1 cellular context compared by ENCODE assay signal in the genomic region with DNA sequence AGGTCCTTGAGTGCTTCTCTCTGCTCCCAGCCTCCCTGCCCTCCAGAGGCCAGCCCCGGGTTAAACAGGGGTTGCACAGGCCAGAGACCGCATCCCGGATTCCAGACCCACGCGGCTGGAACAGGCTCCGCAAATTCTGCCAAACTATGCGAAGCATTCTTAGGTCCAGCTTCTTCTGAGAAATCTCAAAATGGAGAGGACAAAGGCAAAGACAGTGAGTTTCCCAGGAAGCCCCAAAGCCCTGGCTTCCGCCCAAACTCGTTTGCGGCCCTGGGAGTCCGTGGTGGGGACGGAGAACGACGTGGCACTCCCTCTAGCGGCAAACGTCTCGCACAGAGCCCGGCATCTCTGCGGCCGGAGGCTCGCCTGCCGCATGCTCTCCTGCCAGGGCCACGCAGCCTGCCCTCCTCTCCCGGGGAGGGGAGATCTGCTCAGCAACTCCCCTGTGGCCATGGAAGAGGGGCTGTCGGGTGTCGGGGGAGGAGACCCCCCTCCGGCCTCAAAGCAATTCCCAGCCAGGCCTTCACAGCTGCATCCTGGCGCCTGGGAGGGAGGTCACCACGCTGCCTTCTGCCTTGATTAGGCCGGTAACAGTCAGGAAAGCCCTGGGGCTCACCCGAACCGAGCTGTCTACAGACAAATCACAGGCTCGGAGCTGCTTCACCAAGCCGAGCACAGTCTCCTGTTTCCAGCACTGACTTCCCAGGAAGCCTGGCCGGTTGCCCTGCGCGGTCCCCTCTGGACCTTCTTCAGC.
TF ChIP-seq lines count a peak whose summit lies in the region.

No MANE protein-coding gene starts in this region.

TF ChIP-seq in HepG2, 621 proteins besides CTCF, POLR2A, EP300 and RAD21 (continued from another document and continues in another):
- TF ChIP-seq, protein P1, sequence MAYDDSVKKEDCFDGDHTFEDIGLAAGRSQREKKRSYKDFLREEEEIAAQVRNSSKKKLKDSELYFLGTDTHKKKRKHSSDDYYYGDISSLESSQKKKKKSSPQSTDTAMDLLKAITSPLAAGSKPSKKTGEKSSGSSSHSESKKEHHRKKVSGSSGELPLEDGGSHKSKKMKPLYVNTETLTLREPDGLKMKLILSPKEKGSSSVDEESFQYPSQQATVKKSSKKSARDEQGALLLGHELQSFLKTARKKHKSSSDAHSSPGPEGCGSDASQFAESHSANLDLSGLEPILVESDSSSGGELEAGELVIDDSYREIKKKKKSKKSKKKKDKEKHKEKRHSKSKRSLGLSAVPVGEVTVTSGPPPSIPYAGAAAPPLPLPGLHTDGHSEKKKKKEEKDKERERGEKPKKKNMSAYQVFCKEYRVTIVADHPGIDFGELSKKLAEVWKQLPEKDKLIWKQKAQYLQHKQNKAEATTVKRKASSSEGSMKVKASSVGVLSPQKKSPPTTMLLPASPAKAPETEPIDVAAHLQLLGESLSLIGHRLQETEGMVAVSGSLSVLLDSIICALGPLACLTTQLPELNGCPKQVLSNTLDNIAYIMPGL (CRISPR knock-in tag; IDR thresholded peaks at IDR 0.05; ENCODE audit: borderline replicate concordance in 1 of 2, low read depth in 1 of 2) = peak in 1 of 2 experiments; percentile 59; a peak in 1 of 4 replicates
- TF ChIP-seq SP2 (CRISPR knock-in tag; IDR thresholded peaks at IDR 0.05) = no peak
- no peak for TF ChIP-seq NFIB (CRISPR knock-in tag; IDR thresholded peaks at IDR 0.05; ENCODE audit: borderline replicate concordance)
- TF ChIP-seq FLYWCH1 (CRISPR knock-in tag; IDR thresholded peaks at IDR 0.05) = no peak
- TF ChIP-seq, protein P2, sequence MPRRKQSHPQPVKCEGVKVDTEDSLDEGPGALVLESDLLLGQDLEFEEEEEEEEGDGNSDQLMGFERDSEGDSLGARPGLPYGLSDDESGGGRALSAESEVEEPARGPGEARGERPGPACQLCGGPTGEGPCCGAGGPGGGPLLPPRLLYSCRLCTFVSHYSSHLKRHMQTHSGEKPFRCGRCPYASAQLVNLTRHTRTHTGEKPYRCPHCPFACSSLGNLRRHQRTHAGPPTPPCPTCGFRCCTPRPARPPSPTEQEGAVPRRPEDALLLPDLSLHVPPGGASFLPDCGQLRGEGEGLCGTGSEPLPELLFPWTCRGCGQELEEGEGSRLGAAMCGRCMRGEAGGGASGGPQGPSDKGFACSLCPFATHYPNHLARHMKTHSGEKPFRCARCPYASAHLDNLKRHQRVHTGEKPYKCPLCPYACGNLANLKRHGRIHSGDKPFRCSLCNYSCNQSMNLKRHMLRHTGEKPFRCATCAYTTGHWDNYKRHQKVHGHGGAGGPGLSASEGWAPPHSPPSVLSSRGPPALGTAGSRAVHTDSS (CRISPR knock-in tag; conservative IDR thresholded peaks at IDR 0.05) = no peak
- TF ChIP-seq, protein P3, sequence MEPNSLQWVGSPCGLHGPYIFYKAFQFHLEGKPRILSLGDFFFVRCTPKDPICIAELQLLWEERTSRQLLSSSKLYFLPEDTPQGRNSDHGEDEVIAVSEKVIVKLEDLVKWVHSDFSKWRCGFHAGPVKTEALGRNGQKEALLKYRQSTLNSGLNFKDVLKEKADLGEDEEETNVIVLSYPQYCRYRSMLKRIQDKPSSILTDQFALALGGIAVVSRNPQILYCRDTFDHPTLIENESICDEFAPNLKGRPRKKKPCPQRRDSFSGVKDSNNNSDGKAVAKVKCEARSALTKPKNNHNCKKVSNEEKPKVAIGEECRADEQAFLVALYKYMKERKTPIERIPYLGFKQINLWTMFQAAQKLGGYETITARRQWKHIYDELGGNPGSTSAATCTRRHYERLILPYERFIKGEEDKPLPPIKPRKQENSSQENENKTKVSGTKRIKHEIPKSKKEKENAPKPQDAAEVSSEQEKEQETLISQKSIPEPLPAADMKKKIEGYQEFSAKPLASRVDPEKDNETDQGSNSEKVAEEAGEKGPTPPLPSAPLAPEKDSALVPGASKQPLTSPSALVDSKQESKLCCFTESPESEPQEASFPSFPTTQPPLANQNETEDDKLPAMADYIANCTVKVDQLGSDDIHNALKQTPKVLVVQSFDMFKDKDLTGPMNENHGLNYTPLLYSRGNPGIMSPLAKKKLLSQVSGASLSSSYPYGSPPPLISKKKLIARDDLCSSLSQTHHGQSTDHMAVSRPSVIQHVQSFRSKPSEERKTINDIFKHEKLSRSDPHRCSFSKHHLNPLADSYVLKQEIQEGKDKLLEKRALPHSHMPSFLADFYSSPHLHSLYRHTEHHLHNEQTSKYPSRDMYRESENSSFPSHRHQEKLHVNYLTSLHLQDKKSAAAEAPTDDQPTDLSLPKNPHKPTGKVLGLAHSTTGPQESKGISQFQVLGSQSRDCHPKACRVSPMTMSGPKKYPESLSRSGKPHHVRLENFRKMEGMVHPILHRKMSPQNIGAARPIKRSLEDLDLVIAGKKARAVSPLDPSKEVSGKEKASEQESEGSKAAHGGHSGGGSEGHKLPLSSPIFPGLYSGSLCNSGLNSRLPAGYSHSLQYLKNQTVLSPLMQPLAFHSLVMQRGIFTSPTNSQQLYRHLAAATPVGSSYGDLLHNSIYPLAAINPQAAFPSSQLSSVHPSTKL (CRISPR knock-in tag; IDR thresholded peaks at IDR 0.05) = peak; percentile 38
- TF ChIP-seq ZNF556 (CRISPR knock-in tag; IDR thresholded peaks at IDR 0.05; ENCODE audit: borderline replicate concordance) = 0 out of 2 replicates have a peak, but pooled peaks have one; percentile 39
- no peak for TF ChIP-seq ZNF746 (CRISPR knock-in tag; IDR thresholded peaks at IDR 0.05)
- 0 out of 2 replicates have a peak, but pooled peaks have one; percentile 27 for TF ChIP-seq ZNF567 (CRISPR knock-in tag; IDR thresholded peaks at IDR 0.05; ENCODE audit: borderline replicate concordance)
- no peak for TF ChIP-seq NFATC3 (CRISPR knock-in tag; IDR thresholded peaks at IDR 0.05)
- TF ChIP-seq ZFAT (CRISPR knock-in tag; conservative IDR thresholded peaks at IDR 0.05) = no peak
- peak; percentile 42; the same call in 1 of the 2 replicates for TF ChIP-seq FOXO1 (CRISPR knock-in tag; IDR thresholded peaks at IDR 0.05)
- TF ChIP-seq TMF1 (CRISPR knock-in tag; IDR thresholded peaks at IDR 0.05; ENCODE audit: low read depth) = no peak
- TF ChIP-seq HNRNPUL1 (IDR thresholded peaks at IDR 0.05; ENCODE audit: low read depth, low read length) = no peak
- no peak; the same call in 1 of the 2 replicates for TF ChIP-seq ZNF572 (CRISPR knock-in tag; IDR thresholded peaks at IDR 0.05)
- TF ChIP-seq, protein P4, sequence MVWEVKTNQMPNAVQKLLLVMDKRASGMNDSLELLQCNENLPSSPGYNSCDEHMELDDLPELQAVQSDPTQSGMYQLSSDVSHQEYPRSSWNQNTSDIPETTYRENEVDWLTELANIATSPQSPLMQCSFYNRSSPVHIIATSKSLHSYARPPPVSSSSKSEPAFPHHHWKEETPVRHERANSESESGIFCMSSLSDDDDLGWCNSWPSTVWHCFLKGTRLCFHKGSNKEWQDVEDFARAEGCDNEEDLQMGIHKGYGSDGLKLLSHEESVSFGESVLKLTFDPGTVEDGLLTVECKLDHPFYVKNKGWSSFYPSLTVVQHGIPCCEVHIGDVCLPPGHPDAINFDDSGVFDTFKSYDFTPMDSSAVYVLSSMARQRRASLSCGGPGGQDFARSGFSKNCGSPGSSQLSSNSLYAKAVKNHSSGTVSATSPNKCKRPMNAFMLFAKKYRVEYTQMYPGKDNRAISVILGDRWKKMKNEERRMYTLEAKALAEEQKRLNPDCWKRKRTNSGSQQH (CRISPR knock-in tag; IDR thresholded peaks at IDR 0.05; ENCODE audit: low read depth) = no peak
- TF ChIP-seq, protein P5, sequence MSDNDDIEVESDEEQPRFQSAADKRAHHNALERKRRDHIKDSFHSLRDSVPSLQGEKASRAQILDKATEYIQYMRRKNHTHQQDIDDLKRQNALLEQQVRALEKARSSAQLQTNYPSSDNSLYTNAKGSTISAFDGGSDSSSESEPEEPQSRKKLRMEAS (IDR thresholded peaks at IDR 0.05) = peak; percentile 69
- TF ChIP-seq, protein P6, sequence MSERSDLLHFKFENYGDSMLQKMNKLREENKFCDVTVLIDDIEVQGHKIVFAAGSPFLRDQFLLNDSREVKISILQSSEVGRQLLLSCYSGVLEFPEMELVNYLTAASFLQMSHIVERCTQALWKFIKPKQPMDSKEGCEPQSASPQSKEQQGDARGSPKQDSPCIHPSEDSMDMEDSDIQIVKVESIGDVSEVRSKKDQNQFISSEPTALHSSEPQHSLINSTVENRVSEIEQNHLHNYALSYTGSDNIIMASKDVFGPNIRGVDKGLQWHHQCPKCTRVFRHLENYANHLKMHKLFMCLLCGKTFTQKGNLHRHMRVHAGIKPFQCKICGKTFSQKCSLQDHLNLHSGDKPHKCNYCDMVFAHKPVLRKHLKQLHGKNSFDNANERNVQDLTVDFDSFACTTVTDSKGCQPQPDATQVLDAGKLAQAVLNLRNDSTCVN (CRISPR knock-in tag; IDR thresholded peaks at IDR 0.05; ENCODE audit: borderline replicate concordance) = peak; percentile 69; the same call in 1 of the 2 replicates
- TF ChIP-seq, protein P7, sequence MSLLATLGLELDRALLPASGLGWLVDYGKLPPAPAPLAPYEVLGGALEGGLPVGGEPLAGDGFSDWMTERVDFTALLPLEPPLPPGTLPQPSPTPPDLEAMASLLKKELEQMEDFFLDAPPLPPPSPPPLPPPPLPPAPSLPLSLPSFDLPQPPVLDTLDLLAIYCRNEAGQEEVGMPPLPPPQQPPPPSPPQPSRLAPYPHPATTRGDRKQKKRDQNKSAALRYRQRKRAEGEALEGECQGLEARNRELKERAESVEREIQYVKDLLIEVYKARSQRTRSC (CRISPR knock-in tag; IDR thresholded peaks at IDR 0.05; ENCODE audit: low read depth) = no peak
- TF ChIP-seq HDAC1 (CRISPR knock-in tag; IDR thresholded peaks at IDR 0.05) = peak; percentile 50; the same call in 1 of the 2 replicates
- no peak for TF ChIP-seq NCOA2 (CRISPR knock-in tag; IDR thresholded peaks at IDR 0.05)
- TF ChIP-seq MTF2 (CRISPR knock-in tag; IDR thresholded peaks at IDR 0.05; ENCODE audit: borderline replicate concordance) = peak; percentile 93; the same call in 1 of the 2 replicates
- no peak for TF ChIP-seq MTF1 (CRISPR knock-in tag; IDR thresholded peaks at IDR 0.05)
- TF ChIP-seq ZNF274 (CRISPR knock-in tag; IDR thresholded peaks at IDR 0.05) = 0 out of 2 replicates have a peak, but pooled peaks have one; percentile 42
- no peak for TF ChIP-seq MAFG (CRISPR knock-in tag; IDR thresholded peaks at IDR 0.05)
- TF ChIP-seq, protein P8, sequence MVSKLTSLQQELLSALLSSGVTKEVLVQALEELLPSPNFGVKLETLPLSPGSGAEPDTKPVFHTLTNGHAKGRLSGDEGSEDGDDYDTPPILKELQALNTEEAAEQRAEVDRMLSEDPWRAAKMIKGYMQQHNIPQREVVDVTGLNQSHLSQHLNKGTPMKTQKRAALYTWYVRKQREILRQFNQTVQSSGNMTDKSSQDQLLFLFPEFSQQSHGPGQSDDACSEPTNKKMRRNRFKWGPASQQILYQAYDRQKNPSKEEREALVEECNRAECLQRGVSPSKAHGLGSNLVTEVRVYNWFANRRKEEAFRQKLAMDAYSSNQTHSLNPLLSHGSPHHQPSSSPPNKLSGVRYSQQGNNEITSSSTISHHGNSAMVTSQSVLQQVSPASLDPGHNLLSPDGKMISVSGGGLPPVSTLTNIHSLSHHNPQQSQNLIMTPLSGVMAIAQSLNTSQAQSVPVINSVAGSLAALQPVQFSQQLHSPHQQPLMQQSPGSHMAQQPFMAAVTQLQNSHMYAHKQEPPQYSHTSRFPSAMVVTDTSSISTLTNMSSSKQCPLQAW (CRISPR knock-in tag; IDR thresholded peaks at IDR 0.05) = 0 out of 2 replicates have a peak, but pooled peaks have one; percentile 16
- peak; percentile 40 for TF ChIP-seq TEAD3 (CRISPR knock-in tag; optimal IDR thresholded peaks at IDR 0.05; ENCODE audit: borderline replicate concordance)
- TF ChIP-seq ZNF839 (CRISPR knock-in tag; IDR thresholded peaks at IDR 0.05; ENCODE audit: borderline replicate concordance) = no peak
- TF ChIP-seq ZNF747 (CRISPR knock-in tag; IDR thresholded peaks at IDR 0.05; ENCODE audit: borderline replicate concordance) = no peak
- peak; percentile 45; the same call in 1 of the 2 replicates for TF ChIP-seq ZNF143 (CRISPR knock-in tag; IDR thresholded peaks at IDR 0.05)
- TF ChIP-seq REPIN1 (CRISPR knock-in tag; IDR thresholded peaks at IDR 0.05; ENCODE audit: borderline replicate concordance, low read depth) = 0 out of 2 replicates have a peak, but pooled peaks have one; percentile 51
- 0 out of 2 replicates have a peak, but pooled peaks have one; percentile 33 for TF ChIP-seq ISL2 (CRISPR knock-in tag; IDR thresholded peaks at IDR 0.05)
- TF ChIP-seq ELF3 (CRISPR knock-in tag; IDR thresholded peaks at IDR 0.05) = 0 out of 2 replicates have a peak, but pooled peaks have one; percentile 41
- no peak for TF ChIP-seq AKAP8 (CRISPR knock-in tag; IDR thresholded peaks at IDR 0.05)
- TF ChIP-seq U2AF1 (optimal IDR thresholded peaks at IDR 0.05; ENCODE audit: low read depth, low read length) = no peak
- no peak for TF ChIP-seq MBNL3 (CRISPR knock-in tag; conservative IDR thresholded peaks at IDR 0.05)
- TF ChIP-seq GABPB1 (CRISPR knock-in tag; IDR thresholded peaks at IDR 0.05) = peak; percentile 75
- no peak for TF ChIP-seq GATA4 (IDR thresholded peaks at IDR 0.05; ENCODE audit: borderline replicate concordance, low read depth)
- TF ChIP-seq SMAD3 (CRISPR knock-in tag; IDR thresholded peaks at IDR 0.05) = 0 out of 2 replicates have a peak, but pooled peaks have one; percentile 47
- TF ChIP-seq CREM (IDR thresholded peaks at IDR 0.05) = no peak
- no peak for TF ChIP-seq CREM (CRISPR knock-in tag; IDR thresholded peaks at IDR 0.05)
- peak; percentile 87 for TF ChIP-seq STAG1 (CRISPR knock-in tag; IDR thresholded peaks at IDR 0.05)
- 0 out of 2 replicates have a peak, but pooled peaks have one; percentile 29 for TF ChIP-seq ZNF260 (CRISPR knock-in tag; IDR thresholded peaks at IDR 0.05; ENCODE audit: borderline replicate concordance, low read depth)
- TF ChIP-seq, protein P9, sequence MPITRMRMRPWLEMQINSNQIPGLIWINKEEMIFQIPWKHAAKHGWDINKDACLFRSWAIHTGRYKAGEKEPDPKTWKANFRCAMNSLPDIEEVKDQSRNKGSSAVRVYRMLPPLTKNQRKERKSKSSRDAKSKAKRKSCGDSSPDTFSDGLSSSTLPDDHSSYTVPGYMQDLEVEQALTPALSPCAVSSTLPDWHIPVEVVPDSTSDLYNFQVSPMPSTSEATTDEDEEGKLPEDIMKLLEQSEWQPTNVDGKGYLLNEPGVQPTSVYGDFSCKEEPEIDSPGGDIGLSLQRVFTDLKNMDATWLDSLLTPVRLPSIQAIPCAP (CRISPR knock-in tag; IDR thresholded peaks at IDR 0.05; ENCODE audit: low read depth) = no peak
- no peak for TF ChIP-seq MTA1 (CRISPR knock-in tag; IDR thresholded peaks at IDR 0.05; ENCODE audit: borderline replicate concordance)
